1 cellular context compared by ENCODE assay signal in the genomic region with DNA sequence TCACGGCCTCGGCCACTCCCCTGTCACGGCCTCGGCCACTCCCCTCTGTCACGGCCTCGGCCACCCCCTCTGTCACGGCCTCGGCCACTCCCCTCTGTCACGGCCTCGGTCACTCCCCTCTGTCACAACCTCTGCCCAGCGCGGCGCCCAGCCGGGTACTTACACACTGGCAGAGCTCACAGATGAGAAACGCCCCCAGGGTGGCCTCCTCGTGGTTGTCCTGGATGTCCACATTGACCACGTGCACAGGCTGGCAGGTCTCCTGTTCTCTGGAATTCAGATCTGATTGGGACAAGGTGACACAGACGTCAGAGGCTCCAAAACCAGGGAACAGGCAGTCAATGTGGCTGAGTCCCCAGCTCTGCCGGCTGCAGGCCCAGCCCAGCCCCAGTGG.
TF ChIP-seq lines count a peak whose summit lies in the region.

No MANE protein-coding gene starts in this region.

TF ChIP-seq in GM23338, 12 proteins besides CTCF, POLR2A, EP300 and RAD21 (continued from another document):
- TF ChIP-seq CREB1 (CRISPR knock-in tag; IDR thresholded peaks at IDR 0.05; ENCODE audit: low read depth) (no peak), JUNB (IDR thresholded peaks at IDR 0.05; ENCODE audit: unreplicated experiment) (no peak), EZH2 (IDR thresholded peaks at IDR 0.05; ENCODE audit: low read depth, unreplicated experiment) (no peak), EZH2phosphoT487 (IDR thresholded peaks at IDR 0.05; ENCODE audit: unreplicated experiment) (no peak), POLR2AphosphoS5 (IDR thresholded peaks at IDR 0.05; ENCODE audit: low read depth) (no peak), ZNF114 (CRISPR knock-in tag; IDR thresholded peaks at IDR 0.05) (no peak), STAT1 (IDR thresholded peaks at IDR 0.05; ENCODE audit: unreplicated experiment) (no peak), ZNF331 (CRISPR knock-in tag; IDR thresholded peaks at IDR 0.05; ENCODE audit: low read depth) (no peak)
- TF ChIP-seq, protein P1, sequence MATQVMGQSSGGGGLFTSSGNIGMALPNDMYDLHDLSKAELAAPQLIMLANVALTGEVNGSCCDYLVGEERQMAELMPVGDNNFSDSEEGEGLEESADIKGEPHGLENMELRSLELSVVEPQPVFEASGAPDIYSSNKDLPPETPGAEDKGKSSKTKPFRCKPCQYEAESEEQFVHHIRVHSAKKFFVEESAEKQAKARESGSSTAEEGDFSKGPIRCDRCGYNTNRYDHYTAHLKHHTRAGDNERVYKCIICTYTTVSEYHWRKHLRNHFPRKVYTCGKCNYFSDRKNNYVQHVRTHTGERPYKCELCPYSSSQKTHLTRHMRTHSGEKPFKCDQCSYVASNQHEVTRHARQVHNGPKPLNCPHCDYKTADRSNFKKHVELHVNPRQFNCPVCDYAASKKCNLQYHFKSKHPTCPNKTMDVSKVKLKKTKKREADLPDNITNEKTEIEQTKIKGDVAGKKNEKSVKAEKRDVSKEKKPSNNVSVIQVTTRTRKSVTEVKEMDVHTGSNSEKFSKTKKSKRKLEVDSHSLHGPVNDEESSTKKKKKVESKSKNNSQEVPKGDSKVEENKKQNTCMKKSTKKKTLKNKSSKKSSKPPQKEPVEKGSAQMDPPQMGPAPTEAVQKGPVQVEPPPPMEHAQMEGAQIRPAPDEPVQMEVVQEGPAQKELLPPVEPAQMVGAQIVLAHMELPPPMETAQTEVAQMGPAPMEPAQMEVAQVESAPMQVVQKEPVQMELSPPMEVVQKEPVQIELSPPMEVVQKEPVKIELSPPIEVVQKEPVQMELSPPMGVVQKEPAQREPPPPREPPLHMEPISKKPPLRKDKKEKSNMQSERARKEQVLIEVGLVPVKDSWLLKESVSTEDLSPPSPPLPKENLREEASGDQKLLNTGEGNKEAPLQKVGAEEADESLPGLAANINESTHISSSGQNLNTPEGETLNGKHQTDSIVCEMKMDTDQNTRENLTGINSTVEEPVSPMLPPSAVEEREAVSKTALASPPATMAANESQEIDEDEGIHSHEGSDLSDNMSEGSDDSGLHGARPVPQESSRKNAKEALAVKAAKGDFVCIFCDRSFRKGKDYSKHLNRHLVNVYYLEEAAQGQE (IDR thresholded peaks at IDR 0.05; ENCODE audit: unreplicated experiment): no peak
- TF ChIP-seq, protein P2, sequence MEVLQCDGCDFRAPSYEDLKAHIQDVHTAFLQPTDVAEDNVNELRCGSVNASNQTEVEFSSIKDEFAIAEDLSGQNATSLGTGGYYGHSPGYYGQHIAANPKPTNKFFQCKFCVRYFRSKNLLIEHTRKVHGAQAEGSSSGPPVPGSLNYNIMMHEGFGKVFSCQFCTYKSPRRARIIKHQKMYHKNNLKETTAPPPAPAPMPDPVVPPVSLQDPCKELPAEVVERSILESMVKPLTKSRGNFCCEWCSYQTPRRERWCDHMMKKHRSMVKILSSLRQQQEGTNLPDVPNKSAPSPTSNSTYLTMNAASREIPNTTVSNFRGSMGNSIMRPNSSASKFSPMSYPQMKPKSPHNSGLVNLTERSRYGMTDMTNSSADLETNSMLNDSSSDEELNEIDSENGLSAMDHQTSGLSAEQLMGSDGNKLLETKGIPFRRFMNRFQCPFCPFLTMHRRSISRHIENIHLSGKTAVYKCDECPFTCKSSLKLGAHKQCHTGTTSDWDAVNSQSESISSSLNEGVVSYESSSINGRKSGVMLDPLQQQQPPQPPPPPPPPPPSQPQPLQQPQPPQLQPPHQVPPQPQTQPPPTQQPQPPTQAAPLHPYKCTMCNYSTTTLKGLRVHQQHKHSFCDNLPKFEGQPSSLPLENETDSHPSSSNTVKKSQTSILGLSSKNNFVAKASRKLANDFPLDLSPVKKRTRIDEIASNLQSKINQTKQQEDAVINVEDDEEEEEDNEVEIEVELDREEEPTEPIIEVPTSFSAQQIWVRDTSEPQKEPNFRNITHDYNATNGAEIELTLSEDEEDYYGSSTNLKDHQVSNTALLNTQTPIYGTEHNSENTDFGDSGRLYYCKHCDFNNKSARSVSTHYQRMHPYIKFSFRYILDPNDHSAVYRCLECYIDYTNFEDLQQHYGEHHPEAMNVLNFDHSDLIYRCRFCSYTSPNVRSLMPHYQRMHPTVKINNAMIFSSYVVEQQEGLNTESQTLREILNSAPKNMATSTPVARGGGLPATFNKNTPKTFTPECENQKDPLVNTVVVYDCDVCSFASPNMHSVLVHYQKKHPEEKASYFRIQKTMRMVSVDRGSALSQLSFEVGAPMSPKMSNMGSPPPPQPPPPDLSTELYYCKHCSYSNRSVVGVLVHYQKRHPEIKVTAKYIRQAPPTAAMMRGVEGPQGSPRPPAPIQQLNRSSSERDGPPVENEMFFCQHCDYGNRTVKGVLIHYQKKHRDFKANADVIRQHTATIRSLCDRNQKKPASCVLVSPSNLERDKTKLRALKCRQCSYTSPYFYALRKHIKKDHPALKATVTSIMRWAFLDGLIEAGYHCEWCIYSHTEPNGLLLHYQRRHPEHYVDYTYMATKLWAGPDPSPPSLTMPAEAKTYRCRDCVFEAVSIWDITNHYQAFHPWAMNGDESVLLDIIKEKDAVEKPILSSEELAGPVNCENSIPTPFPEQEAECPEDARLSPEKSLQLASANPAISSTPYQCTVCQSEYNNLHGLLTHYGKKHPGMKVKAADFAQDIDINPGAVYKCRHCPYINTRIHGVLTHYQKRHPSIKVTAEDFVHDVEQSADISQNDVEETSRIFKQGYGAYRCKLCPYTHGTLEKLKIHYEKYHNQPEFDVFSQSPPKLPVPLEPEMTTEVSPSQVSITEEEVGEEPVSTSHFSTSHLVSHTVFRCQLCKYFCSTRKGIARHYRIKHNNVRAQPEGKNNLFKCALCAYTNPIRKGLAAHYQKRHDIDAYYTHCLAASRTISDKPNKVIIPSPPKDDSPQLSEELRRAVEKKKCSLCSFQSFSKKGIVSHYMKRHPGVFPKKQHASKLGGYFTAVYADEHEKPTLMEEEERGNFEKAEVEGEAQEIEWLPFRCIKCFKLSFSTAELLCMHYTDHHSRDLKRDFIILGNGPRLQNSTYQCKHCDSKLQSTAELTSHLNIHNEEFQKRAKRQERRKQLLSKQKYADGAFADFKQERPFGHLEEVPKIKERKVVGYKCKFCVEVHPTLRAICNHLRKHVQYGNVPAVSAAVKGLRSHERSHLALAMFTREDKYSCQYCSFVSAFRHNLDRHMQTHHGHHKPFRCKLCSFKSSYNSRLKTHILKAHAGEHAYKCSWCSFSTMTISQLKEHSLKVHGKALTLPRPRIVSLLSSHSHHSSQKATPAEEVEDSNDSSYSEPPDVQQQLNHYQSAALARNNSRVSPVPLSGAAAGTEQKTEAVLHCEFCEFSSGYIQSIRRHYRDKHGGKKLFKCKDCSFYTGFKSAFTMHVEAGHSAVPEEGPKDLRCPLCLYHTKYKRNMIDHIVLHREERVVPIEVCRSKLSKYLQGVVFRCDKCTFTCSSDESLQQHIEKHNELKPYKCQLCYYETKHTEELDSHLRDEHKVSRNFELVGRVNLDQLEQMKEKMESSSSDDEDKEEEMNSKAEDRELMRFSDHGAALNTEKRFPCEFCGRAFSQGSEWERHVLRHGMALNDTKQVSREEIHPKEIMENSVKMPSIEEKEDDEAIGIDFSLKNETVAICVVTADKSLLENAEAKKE (CRISPR knock-in tag; IDR thresholded peaks at IDR 0.05): no peak
- TF ChIP-seq, protein P3, sequence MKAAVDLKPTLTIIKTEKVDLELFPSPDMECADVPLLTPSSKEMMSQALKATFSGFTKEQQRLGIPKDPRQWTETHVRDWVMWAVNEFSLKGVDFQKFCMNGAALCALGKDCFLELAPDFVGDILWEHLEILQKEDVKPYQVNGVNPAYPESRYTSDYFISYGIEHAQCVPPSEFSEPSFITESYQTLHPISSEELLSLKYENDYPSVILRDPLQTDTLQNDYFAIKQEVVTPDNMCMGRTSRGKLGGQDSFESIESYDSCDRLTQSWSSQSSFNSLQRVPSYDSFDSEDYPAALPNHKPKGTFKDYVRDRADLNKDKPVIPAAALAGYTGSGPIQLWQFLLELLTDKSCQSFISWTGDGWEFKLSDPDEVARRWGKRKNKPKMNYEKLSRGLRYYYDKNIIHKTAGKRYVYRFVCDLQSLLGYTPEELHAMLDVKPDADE (IDR thresholded peaks at IDR 0.05): no peak
